In the genomic region with DNA sequence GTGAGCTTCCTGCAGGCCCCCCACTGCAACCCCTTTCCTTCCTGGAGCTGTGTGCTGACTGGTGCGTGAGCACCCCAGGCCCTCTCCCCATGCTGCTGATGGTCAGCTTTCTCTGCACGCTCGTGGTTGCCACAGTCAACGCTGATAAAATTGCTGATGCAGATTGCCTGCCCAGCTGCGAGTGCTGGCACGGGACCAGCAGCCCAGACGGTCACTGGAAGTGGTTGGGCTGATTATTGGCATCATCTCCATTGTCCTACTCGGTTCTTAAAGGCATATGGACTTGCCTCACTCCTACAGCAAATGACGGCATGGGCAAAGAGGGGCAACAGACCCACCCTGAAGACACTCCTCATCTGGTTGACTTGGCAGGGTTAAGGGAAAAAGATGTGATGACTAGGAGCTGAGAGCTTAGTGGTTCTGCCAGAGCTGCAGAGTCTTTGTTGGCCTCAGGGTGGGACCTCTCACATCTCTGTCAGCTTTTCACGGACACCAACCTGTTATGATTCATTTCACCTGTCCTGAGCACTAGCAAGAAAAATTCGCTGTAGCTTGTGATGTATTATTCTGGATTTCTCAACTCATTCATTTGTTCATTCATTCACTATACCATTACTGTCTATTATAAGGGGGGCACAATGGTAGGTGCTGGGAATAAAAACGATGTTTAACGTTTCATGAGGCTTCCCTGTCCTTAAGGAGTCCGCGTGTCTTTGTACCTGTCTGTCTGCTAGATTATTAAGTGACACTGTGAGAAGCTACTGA, we compare ENCODE assay signal across 8 cellular contexts. TPM values are rescaled to one million over a fixed set of nuclear protein-coding genes. Genes with fewer than 3 reads are reported as not detected.
DNase-seq lines count a peak whose midpoint lies in the region; ATAC-seq and TF ChIP-seq lines count a peak whose summit lies in the region.

No MANE protein-coding gene starts in this region.

- H3K18ac ChIP-seq in H9 (ENCODE audit: insufficient read length, low read depth, low read length) = peak overlapping the region; percentile 4

- H3K14ac ChIP-seq in H9 (ENCODE audit: insufficient read depth, low read length) = no peak overlapping the region

- intact Hi-C loops in posterior cingulate gyrus (cut with DNase I) = no loop called here

- H3K79me2 ChIP-seq in H9 (ENCODE audit: insufficient read depth, low read length) = no peaks in the 10 kb centered on the region

- H2BK15ac ChIP-seq in H9 (ENCODE audit: low read depth, low read length) = no peak overlapping the region

- WGBS in H9 (ENCODE audit: extremely low coverage, insufficient read length, low lambda C conversion rate) = no CpG with 5 or more reads among the region's 15 CpGs

- H2BK20ac ChIP-seq in H9 (ENCODE audit: low read depth, low read length, poor library complexity, severe bottlenecking) = no peak overlapping the region

- no peak overlapping the region for H3T11ph ChIP-seq in H9 (ENCODE audit: low read length)

- H3K4ac ChIP-seq in H9 (ENCODE audit: low read depth, low read length) = no peak overlapping the region

- H4K91ac ChIP-seq in H9 (ENCODE audit: insufficient read length, low read depth, low read length) = no peak overlapping the region

- H3K27ac ChIP-seq in 22Rv1 = peak overlapping the region; percentile 35; the same call in 1 of the 2 replicates
- H3K27ac ChIP-seq in H9 (ENCODE audit: insufficient read length, low read depth, low read length) = no peak overlapping the region

- no peak overlapping the region for H2AK5ac ChIP-seq in H9 (ENCODE audit: insufficient read length, low read length)

- no peak overlapping the region for H3K56ac ChIP-seq in H9 (ENCODE audit: insufficient read length, low read depth, low read length)

- peaks cover 5% of the 10 kb centered on the region for H3K27me3 Mint-ChIP-seq in H9 (ENCODE audit: low read depth)

- no peak for ATAC-seq in HG02981 (IDR thresholded peaks at IDR 0.05; ENCODE audit: unreplicated experiment)

- H2BK12ac ChIP-seq in H9 (ENCODE audit: insufficient read length, low read depth, low read length) = no peak overlapping the region

- no peak overlapping the region for H3K9ac ChIP-seq in H9 (ENCODE audit: extremely low read depth, insufficient read length, low read length)

- H3K4me3 Mint-ChIP-seq in H9 = no peak overlapping the region

- peaks cover 5% of the 10 kb centered on the region in 2 experiments for H3K4me1 Mint-ChIP-seq in H9

- H4K8ac ChIP-seq in H9 (replicated peaks; ENCODE audit: insufficient read length, low read depth, low read length) = no peak overlapping the region

- H3K27me3 ChIP-seq in H9 (ENCODE audit: insufficient read depth, low read length) = no peaks in the 10 kb centered on the region

- H3K4me1 ChIP-seq in H9 (ENCODE audit: insufficient read depth, low read length) = no peaks in the 10 kb centered on the region; the same call in 1 of the 2 replicates

- no peak overlapping the region for H4K5ac ChIP-seq in H9 (ENCODE audit: insufficient read length, low read depth, low read length)

- H3K36me3 Mint-ChIP-seq in H9 (ENCODE audit: insufficient read depth in 1 of 3, low read depth in 3 of 3) = peaks cover 0 to 8% (median 3%) of the 10 kb centered on the region in 3 experiments; a peak in 3 of 7 replicates

- H2BK5ac ChIP-seq in H9 (ENCODE audit: insufficient read length, low read length) = no peak overlapping the region

- no peaks in the 10 kb centered on the region for H3K9me3 ChIP-seq in H9 (ENCODE audit: control insufficient read depth, low read depth, low read length)

- no peak overlapping the region for H3K23ac ChIP-seq in H9 (ENCODE audit: insufficient read length, low read depth, low read length)

- no peak overlapping the region for H3K4me2 ChIP-seq in H9 (ENCODE audit: insufficient read depth, insufficient read length, low read length)

- H3K9me3 Mint-ChIP-seq in H9 = peaks cover 8 to 11% of the 10 kb centered on the region in 2 experiments; a peak in 3 of 5 replicates

- H4K20me1 ChIP-seq in H9 (ENCODE audit: control insufficient read depth, insufficient read depth, insufficient read length) = no peaks in the 10 kb centered on the region

- H2AFZ ChIP-seq in H9 (ENCODE audit: low read length) = no peak overlapping the region

- no peak overlapping the region for H2BK120ac ChIP-seq in H9 (ENCODE audit: low read depth, low read length, poor library complexity, severe bottlenecking)

- H3K4me3 ChIP-seq in fibroblast of the aortic adventitia (ENCODE audit: low read depth, low read length) = peak overlapping the region; percentile 15

- TF ChIP-seq CTCF in 22Rv1 (IDR thresholded peaks at IDR 0.05) (no peak), H9 (conservative IDR thresholded peaks at IDR 0.05) (no peak), fibroblast of the aortic adventitia (IDR thresholded peaks at IDR 0.05; ENCODE audit: insufficient read depth, low read length) (peak; percentile 13)

- H3K23me2 ChIP-seq in H9 (ENCODE audit: insufficient read length, low read depth, low read length, poor library complexity, severe bottlenecking) = no peaks in the 10 kb centered on the region

- peak overlapping the region in 1 of 3 experiments; percentile 24; a peak in 1 of 7 replicates for H3K27ac Mint-ChIP-seq in H9

- H3K79me1 ChIP-seq in H9 (ENCODE audit: insufficient read depth, low read depth, low read length, poor library complexity, severe bottlenecking) = no peaks in the 10 kb centered on the region

- DNase-seq in H9 (no peak), SW480 (ENCODE audit: low spot score) (peak; percentile 89), fibroblast of the aortic adventitia (ENCODE audit: low read depth) (peak; percentile 97), posterior cingulate gyrus (peak; percentile 63 to 96 (median 80)), GF-D8 (lab: John Stamatoyannopoulos, UW) (no peak), NAMALWA (ENCODE audit: low spot score) (no peak)

RNA-seq across cellular contexts. Expression of a gene that starts 38.4 kb away (rescaled TPM):
- not detected in 2 replicates for total RNA-seq in H9 (2021)
- 0.09 and 1.5 TPM in 2 replicates for total RNA-seq in fibroblast of the aortic adventitia (ENCODE audit: low replicate concordance)

Comparison
In these comparisons a context has a peak if more than half of its experiments do, and no peak if none do; other contexts are left out.
1. DNase-seq: peak in SW480 (single experiment), fibroblast of the aortic adventitia (single experiment) and posterior cingulate gyrus (10 of 10); none in H9 (single experiment), GF-D8 (single experiment) and NAMALWA (single experiment).